8 cellular contexts compared by ENCODE assay signal in genomic region chr2:37982147-37982582, GRCh38. TPM values are rescaled to one million over a fixed set of nuclear protein-coding genes. Genes with fewer than 3 reads are reported as not detected.
DNase-seq lines count a peak whose midpoint lies in the region; ATAC-seq and TF ChIP-seq lines count a peak whose summit lies in the region.

No MANE protein-coding gene starts in this region.

- no peaks in the 10 kb centered on the region for H3K36me3 ChIP-seq in HCT116 (ENCODE audit: control insufficient read depth in 1 of 2, insufficient read depth in 2 of 2, low read length in 2 of 2)
- no peaks in the 10 kb centered on the region for H3K36me3 ChIP-seq in OCI-LY3 (replicated peaks; ENCODE audit: low read depth, low read length)
- no peaks in the 10 kb centered on the region for H3K36me3 ChIP-seq in thoracic aorta

- intact Hi-C loops in HCT116 (cut with micrococcal nuclease), result loop anchor here (1.0 to 10.0 kb wide), 3 partner anchors 133 to 743 kb away; no protein-coding TSS in a partner anchor

- H3K9me3 ChIP-seq in HCT116 (ENCODE audit: control insufficient read depth in 1 of 2, insufficient read depth in 1 of 2, low read depth in 1 of 2, low read length in 2 of 2), result no peaks in the 10 kb centered on the region
- no peaks in the 10 kb centered on the region for H3K9me3 ChIP-seq in OCI-LY3 (ENCODE audit: insufficient read depth, low read length)
- no peaks in the 10 kb centered on the region for H3K9me3 ChIP-seq in thoracic aorta

- CTCF ChIA-PET in HCT116 (lab: Charles Lee), result interaction anchor here (1.0 to 1.1 kb wide), 10 partner anchors 9 to 526 kb away, joined by 3 to 14 read pairs (median 4); partner anchors contain the start of genes CYP1B1 and RMDN2

- RAD21 ChIA-PET in HCT116 (lab: Charles Lee; ENCODE audit: low non-redundant PET in 1 of 2, low total read pairs in 2 of 2, uncharacterized antibody in 2 of 2, unreplicated experiment in 2 of 2), result no interaction called here

- H3K4me1 ChIP-seq in HCT116 (ENCODE audit: control insufficient read depth in 1 of 2, insufficient read depth in 2 of 2, low read length in 2 of 2) (peaks cover 0 to 6% of the 10 kb centered on the region in 2 experiments; a peak in 2 of 4 replicates), OCI-LY3 (ENCODE audit: low read length) (peaks cover 5% of the 10 kb centered on the region; the same call in 1 of the 2 replicates), foreskin keratinocyte (no peaks in the 10 kb centered on the region), thoracic aorta (ENCODE audit: control insufficient read depth in 1 of 2, low read depth in 2 of 2) (no peaks in the 10 kb centered on the region)

- BruUV-seq in HCT116 (replicated peaks; lab: Mats Ljungman, UMichigan), result no TSS peak

- H3K9me2 ChIP-seq in HCT116 (ENCODE audit: insufficient read depth), result no peaks in the 10 kb centered on the region

- POLR2A ChIA-PET in HCT116 (lab: Charles Lee), result no interaction called here

- TF ChIP-seq CTCF in HCT116 (IDR thresholded peaks at IDR 0.05 in 2 of 3, conservative IDR thresholded peaks at IDR 0.05 in 1 of 3; ENCODE audit: borderline replicate concordance in 1 of 3, insufficient read depth in 1 of 3, low read depth in 2 of 3, low read length in 2 of 3), result peak; percentile 71 to 95 (median 82); a peak in 5 of 6 replicates
- peak; percentile 93 for TF ChIP-seq CTCF in OCI-LY3 (IDR thresholded peaks at IDR 0.05; ENCODE audit: low read depth, low read length)
- TF ChIP-seq CTCF in foreskin keratinocyte (conservative IDR thresholded peaks at IDR 0.05), result peak; percentile 79
- TF ChIP-seq CTCF in omental fat pad (IDR thresholded peaks at IDR 0.05), result peak in 2 of 3 donors; percentile 19 to 56
- TF ChIP-seq CTCF in thoracic aorta (IDR thresholded peaks at IDR 0.05), result peak; percentile 88

- DNase-seq in CD1c-positive myeloid dendritic cell (ENCODE audit: extremely low spot score) (peak; percentile 73), HCT116 (ENCODE audit: low read depth, low spot score) (peak; percentile 44), activated T-helper 1 cell treated with Interleukin-2 at 50 U/mL for 16 hours (ENCODE audit: low read depth) (peak; percentile 22), foreskin keratinocyte (peak; percentile 16 to 32), omental fat pad (ENCODE audit: low spot score) (peak; percentile 76), thoracic aorta (ENCODE audit: low spot score) (no peak)

- H3K4me3 ChIP-seq in HCT116 (replicated peaks in 1 of 2; ENCODE audit: low read depth in 1 of 2, low read length in 2 of 2) (no peak overlapping the region), OCI-LY3 (ENCODE audit: low read length) (peak overlapping the region; percentile 70), thoracic aorta (peak overlapping the region; percentile 40)

- H3K4me2 ChIP-seq in HCT116 (ENCODE audit: low read length), result peak overlapping the region; percentile 56
- peak overlapping the region; percentile 87 for H3K4me2 ChIP-seq in OCI-LY3 (ENCODE audit: low read length)

- TF ChIP-seq POLR2A in HCT116 (IDR thresholded peaks at IDR 0.05; ENCODE audit: borderline replicate concordance, extremely low read depth, insufficient read depth, insufficient read length), result no peak

- ATAC-seq in HCT116, result peak; percentile 67
- no peak for ATAC-seq in foreskin keratinocyte
- ATAC-seq in omental fat pad (ENCODE audit: low FRiP score), result no peak
- ATAC-seq in thoracic aorta (ENCODE audit: insufficient number of reproducible peaks, low FRiP score, low read depth), result no peak
- ATAC-seq in HG03432 (IDR thresholded peaks at IDR 0.05; ENCODE audit: unreplicated experiment), result no peak

- TF ChIP-seq RAD21 in HCT116 (IDR thresholded peaks at IDR 0.05; ENCODE audit: low read depth), result peak; percentile 75

- H2AFZ ChIP-seq in HCT116 (ENCODE audit: low read depth, low read length, poor library complexity, severe bottlenecking) (peak overlapping the region; percentile 58), OCI-LY3 (ENCODE audit: low read depth, low read length) (peak overlapping the region; percentile 52; the same call in 1 of the 2 replicates)

- no peak overlapping the region for H3K9ac ChIP-seq in HCT116 (ENCODE audit: low read length)
- H3K9ac ChIP-seq in OCI-LY3 (ENCODE audit: low read length), result peak overlapping the region; percentile 38

- H4K20me1 ChIP-seq in HCT116 (ENCODE audit: insufficient read depth), result no peaks in the 10 kb centered on the region
- H4K20me1 ChIP-seq in OCI-LY3 (ENCODE audit: insufficient read depth, low read length), result no peaks in the 10 kb centered on the region

- no peak overlapping the region for H3K27ac ChIP-seq in HCT116 (ENCODE audit: low read depth, low read length)
- H3K27ac ChIP-seq in OCI-LY3 (ENCODE audit: low read length), result no peak overlapping the region
- H3K27ac ChIP-seq in foreskin keratinocyte, result no peak overlapping the region
- no peak overlapping the region for H3K27ac ChIP-seq in thoracic aorta

- H3K79me2 ChIP-seq in HCT116 (ENCODE audit: insufficient read depth, low read length), result no peaks in the 10 kb centered on the region
- H3K79me2 ChIP-seq in OCI-LY3 (ENCODE audit: low read length), result no peaks in the 10 kb centered on the region

- no peaks in the 10 kb centered on the region for H3K27me3 ChIP-seq in HCT116 (ENCODE audit: insufficient read depth, low read length)
- H3K27me3 ChIP-seq in OCI-LY3 (ENCODE audit: low read depth, low read length), result no peaks in the 10 kb centered on the region
- H3K27me3 ChIP-seq in foreskin keratinocyte, result no peaks in the 10 kb centered on the region
- H3K27me3 ChIP-seq in thoracic aorta (replicated peaks; ENCODE audit: insufficient read depth), result no peaks in the 10 kb centered on the region

TF ChIP-seq in HCT116, 20 proteins besides CTCF, POLR2A, EP300 and RAD21:
- no peak for TF ChIP-seq SRF (IDR thresholded peaks at IDR 0.05; ENCODE audit: low read depth)
- no peak for TF ChIP-seq EZH2 (IDR thresholded peaks at IDR 0.05)
- TF ChIP-seq ZBTB33 (IDR thresholded peaks at IDR 0.05; ENCODE audit: extremely low read depth, insufficient replicate concordance, low read length), result no peak
- no peak for TF ChIP-seq ATF3 (IDR thresholded peaks at IDR 0.05)
- TF ChIP-seq MAX (IDR thresholded peaks at IDR 0.05), result no peak
- no peak for TF ChIP-seq EZH2phosphoT487 (IDR thresholded peaks at IDR 0.05; ENCODE audit: borderline replicate concordance)
- no peak for TF ChIP-seq JUND (IDR thresholded peaks at IDR 0.05)
- no peak for TF ChIP-seq REST (IDR thresholded peaks at IDR 0.05; ENCODE audit: low read depth)
- no peak for TF ChIP-seq ZFX (IDR thresholded peaks at IDR 0.05)
- no peak for TF ChIP-seq TCF7L2 (IDR thresholded peaks at IDR 0.05; ENCODE audit: borderline replicate concordance, extremely low read depth, insufficient read depth, insufficient read length)
- TF ChIP-seq ELF1 (IDR thresholded peaks at IDR 0.05; ENCODE audit: borderline replicate concordance, low read depth), result no peak
- no peak for TF ChIP-seq POLR2AphosphoS5 (IDR thresholded peaks at IDR 0.05; ENCODE audit: low read depth, low read length)
- TF ChIP-seq SIN3A (IDR thresholded peaks at IDR 0.05; ENCODE audit: low read depth), result no peak

RNA-seq across cellular contexts. Expression of gene RMDN2, which starts 57.1 kb away (rescaled TPM):
- total RNA-seq in HCT116 (2021; ENCODE audit: unreplicated experiment) (4.5 TPM), foreskin keratinocyte (2.4 and 3.5 TPM in 2 replicates), omental fat pad (10 to 100 TPM in 1 of 4 donors, 1 to 10 TPM in 3; 5.3 to 12.0 (median 7.8) TPM), thoracic aorta (1 to 10 TPM; 3.7 to 7.4 TPM)
- 0.41 and 1.4 TPM in 2 replicates for polyA plus RNA-seq in HCT116 (2012)
- 1.7 and 2.5 TPM in 2 replicates for polyA plus RNA-seq in foreskin keratinocyte

Comparison
In these comparisons a context has a peak if more than half of its experiments do, and no peak if none do; other contexts are left out.
1. H3K4me3 ChIP-seq: peak in OCI-LY3 (single experiment) and thoracic aorta (single experiment); none in HCT116 (0 of 2).
2. CTCF ChIP-seq: peak in every context shown above with its lines; median percentile 93 in OCI-LY3; 88 in thoracic aorta; 82 in HCT116; 79 in foreskin keratinocyte; 38 in omental fat pad.